Comparison of ENCODE assay signal across 12 cellular contexts in genomic region chr16:48498761-48499600, GRCh38.
DNase-seq lines count a peak whose midpoint lies in the region; ATAC-seq and TF ChIP-seq lines count a peak whose summit lies in the region.
"Had no signal": no experiment of that assay in that cellular context is flagged by ENCODE, and none has a peak within 500 bp of the region (broad histone marks: within the 10 kb centered on the region; RNA-seq: fewer than 3 reads in every experiment).

No MANE protein-coding gene starts in this region.

- H3K4me1 ChIP-seq in Peyer's patch (peaks cover 0 to 12% (median 0%) of the 10 kb centered on the region in 4 donors), psoas muscle (peaks cover 16% of the 10 kb centered on the region)

- DNase-seq in EH (ENCODE audit: low read depth) (peak; percentile 80), Peyer's patch (peak in 1 of 3 donors; percentile 60), fibroblast of peridontal ligament (ENCODE audit: extremely low read depth) (peak; percentile 73), psoas muscle (no peak), GM03348 (ENCODE audit: low spot score) (no peak), NCI-H748 (lab: John Stamatoyannopoulos, UW; ENCODE audit: unreplicated experiment) (no peak), NCI-H748 treated with DMSO at 0.1 percent for 48 hours (lab: John Stamatoyannopoulos, UW) (no peak)
- DNase-seq: activated CD8-positive, alpha-beta memory T cell treated with anti-CD3 and anti-CD28 coated beads, Interleukin-2, amount 50 U/mL, for 48 hours; erythroblast; natural killer cell; stimulated activated naive CD8-positive, alpha-beta T cell treated with anti-CD3 and anti-CD28 coated beads, Interleukin-15, amount 100 ng/mL, for 72 hours had no signal

- no peak for TF ChIP-seq POLR2A in Peyer's patch (IDR thresholded peaks at IDR 0.05)

- TF ChIP-seq CTCF in Peyer's patch (IDR thresholded peaks at IDR 0.05) (no peak), psoas muscle (IDR thresholded peaks at IDR 0.05) (no peak)

- ATAC-seq in psoas muscle, result peak in 3 of 4 donors; percentile 29 to 49 (median 36)
- ATAC-seq in GM21619 (IDR thresholded peaks at IDR 0.05; ENCODE audit: unreplicated experiment), result no peak
- ATAC-seq: natural killer cell; stimulated activated naive CD8-positive, alpha-beta T cell treated with anti-CD3 and anti-CD28 coated beads, Interleukin-15, amount 100 ng/mL, for 72 hours had no signal

- H3K27ac ChIP-seq in Peyer's patch (peak overlapping the region in 3 of 4 donors; percentile 23 to 43 (median 38)), psoas muscle (no peak overlapping the region)

- no peak overlapping the region for H3K4me3 ChIP-seq in Peyer's patch
- no peak overlapping the region for H3K4me3 ChIP-seq in psoas muscle

- H3K27me3 ChIP-seq in Peyer's patch (no peaks in the 10 kb centered on the region), psoas muscle (ENCODE audit: insufficient read depth in 3 of 3, low read length in 2 of 3) (no peaks in the 10 kb centered on the region)

- 64 to 75% (median 72%) methylated on average over 6 of the region's 6 CpGs for WGBS in psoas muscle, 3 donors

- intact Hi-C loops in psoas muscle (cut with DNase I), result no loop called here

- H3K36me3 ChIP-seq in Peyer's patch (no peaks in the 10 kb centered on the region), psoas muscle (ENCODE audit: insufficient read depth in 1 of 2, low read depth in 1 of 2) (no peaks in the 10 kb centered on the region)

- no peaks in the 10 kb centered on the region for H3K9me3 ChIP-seq in Peyer's patch
- peaks cover 3% of the 10 kb centered on the region for H3K9me3 ChIP-seq in psoas muscle

Comparison
In these comparisons a context has a peak if more than half of its experiments do, and no peak if none do; other contexts are left out.
1. DNase-seq: peak in EH (single experiment) and fibroblast of peridontal ligament (single experiment); none in psoas muscle (0 of 2), GM03348 (single experiment), NCI-H748 (single experiment) and NCI-H748 treated with DMSO at 0.1 percent for 48 hours (single experiment).